In the genomic region with DNA sequence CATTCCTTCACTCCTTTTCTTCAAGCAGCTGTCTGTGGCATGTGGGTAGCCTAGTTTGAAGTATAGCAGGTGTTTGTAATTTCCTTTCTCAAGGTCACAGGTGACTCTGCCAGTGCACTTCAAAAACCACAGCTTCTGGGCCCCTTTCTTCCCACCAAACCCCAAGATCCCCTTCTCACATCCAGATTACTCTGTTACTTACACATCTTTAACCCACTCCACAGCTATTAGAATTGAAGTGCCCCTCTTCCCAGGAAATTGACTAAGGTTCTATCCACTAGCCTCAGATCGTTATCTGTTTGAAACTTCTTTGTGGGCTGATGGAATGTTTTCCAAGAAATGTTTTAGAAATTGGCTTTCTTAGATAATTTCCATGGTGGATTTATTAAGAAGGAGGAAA, we compare ENCODE assay signal across 21 cellular contexts.
DNase-seq lines count a peak whose midpoint lies in the region; ATAC-seq and TF ChIP-seq lines count a peak whose summit lies in the region.
"Had no signal": no experiment of that assay in that cellular context is flagged by ENCODE, and none has a peak within 500 bp of the region (broad histone marks: within the 10 kb centered on the region; RNA-seq: fewer than 3 reads in every experiment).

No MANE protein-coding gene starts in this region.

- DNase-seq in DMS79 treated with DMSO at 0.1 percent for 48 hours (lab: John Stamatoyannopoulos, UW), result peak; percentile 29
- DNase-seq in HFFc6, result peak; percentile 53
- DNase-seq in SJCRH30, result peak; percentile 3 to 20
- DNase-seq in dermis blood vessel endothelial cell, result peak; percentile 15
- no peak for DNase-seq in psoas muscle
- DNase-seq in lower lobe of right lung, result no peak
- DNase-seq in activated T-cell treated with anti-CD3 and anti-CD28 coated beads, Interleukin-2, amount 50 U/mL, for 72 hours, result no peak
- DNase-seq: activated naive CD8-positive, alpha-beta T cell treated with anti-CD3 and anti-CD28 coated beads for 36 hours; CD4-positive, alpha-beta T cell; DMS153; immature natural killer cell; NCI-H1105; NCI-H2081 treated with DMSO at 0.1 percent for 48 hours; NCI-H510A treated with DMSO at 0.1 percent for 48 hours; stimulated activated CD4-positive, alpha-beta T cell treated with anti-CD3 and anti-CD28 coated beads, Interleukin-2, amount 100 ng/mL, for 48 hours; stimulated activated naive CD4-positive, alpha-beta T cell treated with Interleukin-2 at 50 U/mL for 16 hours; SW 1271 had no signal

- H3K36me3 ChIP-seq in SJCRH30, result no peaks in the 10 kb centered on the region
- H3K36me3 ChIP-seq in psoas muscle (ENCODE audit: insufficient read depth in 1 of 2, low read depth in 1 of 2), result no peaks in the 10 kb centered on the region
- H3K36me3 ChIP-seq in lower lobe of right lung, result no peaks in the 10 kb centered on the region

- peaks cover 26% of the 10 kb centered on the region for H3K36me3 Mint-ChIP-seq in HFFc6 (ENCODE audit: low read depth)
- H3K36me3 Mint-ChIP-seq in activated T-cell treated with anti-CD3 and anti-CD28 coated beads, Interleukin-2, amount 50 U/mL, for 72 hours (ENCODE audit: insufficient read depth in 2 of 2), result peaks cover 0 to 2% of the 10 kb centered on the region in 2 donors

- H3K9me3 Mint-ChIP-seq in HFFc6, result no peaks in the 10 kb centered on the region
- H3K9me3 Mint-ChIP-seq in activated T-cell treated with anti-CD3 and anti-CD28 coated beads, Interleukin-2, amount 50 U/mL, for 72 hours, result no peaks in the 10 kb centered on the region
- H3K9me3 Mint-ChIP-seq: activated naive CD8-positive, alpha-beta T cell treated with anti-CD3 and anti-CD28 coated beads for 36 hours; activated T-helper 1 cell treated with anti-CD3 and anti-CD28 coated beads, Interleukin-12 subunit alpha, Interleukin-12 subunit beta, Interleukin-2, Interleukin-4 antibody, amounts not matched to agents 30 ng/mL and 10 ng/mL and 1 ng/mL, durations not matched to agents 14 hours and 24 hours and 36 hours; CD4-positive, alpha-beta T cell; immature natural killer cell had no signal

- no peak for TF ChIP-seq CTCF in HFFc6 (IDR thresholded peaks at IDR 0.05)
- no peak for TF ChIP-seq CTCF in psoas muscle (IDR thresholded peaks at IDR 0.05)
- no peak for TF ChIP-seq CTCF in lower lobe of right lung (IDR thresholded peaks at IDR 0.05)

- peaks cover 44% of the 10 kb centered on the region for H3K4me1 Mint-ChIP-seq in HFFc6 (ENCODE audit: low read depth)
- H3K4me1 Mint-ChIP-seq in activated T-cell treated with anti-CD3 and anti-CD28 coated beads, Interleukin-2, amount 50 U/mL, for 72 hours (ENCODE audit: low read depth), result peaks cover 6% of the 10 kb centered on the region

- H3K27me3 ChIP-seq in SJCRH30 (no peaks in the 10 kb centered on the region), psoas muscle (ENCODE audit: insufficient read depth in 3 of 3, low read length in 2 of 3) (no peaks in the 10 kb centered on the region), lower lobe of right lung (ENCODE audit: low read depth) (no peaks in the 10 kb centered on the region)
- H3K27me3 ChIP-seq: tibial nerve had no signal

- H3K27ac Mint-ChIP-seq in HFFc6, result peak overlapping the region; percentile 71
- H3K27ac Mint-ChIP-seq in activated T-cell treated with anti-CD3 and anti-CD28 coated beads, Interleukin-2, amount 50 U/mL, for 72 hours, result no peak overlapping the region
- H3K27ac Mint-ChIP-seq: activated naive CD8-positive, alpha-beta T cell treated with anti-CD3 and anti-CD28 coated beads for 36 hours; activated T-helper 1 cell treated with anti-CD3 and anti-CD28 coated beads, Interleukin-12 subunit alpha, Interleukin-12 subunit beta, Interleukin-2, Interleukin-4 antibody, amounts not matched to agents 30 ng/mL and 10 ng/mL and 1 ng/mL, durations not matched to agents 14 hours and 24 hours and 36 hours; CD4-positive, alpha-beta T cell; immature natural killer cell had no signal

- peaks cover 6% of the 10 kb centered on the region for H3K4me1 ChIP-seq in SJCRH30
- H3K4me1 ChIP-seq in psoas muscle, result no peaks in the 10 kb centered on the region
- no peaks in the 10 kb centered on the region for H3K4me1 ChIP-seq in lower lobe of right lung
- H3K4me1 ChIP-seq: tibial nerve had no signal

- H3K9me3 ChIP-seq in SJCRH30 (replicated peaks) (no peaks in the 10 kb centered on the region), psoas muscle (no peaks in the 10 kb centered on the region), lower lobe of right lung (no peaks in the 10 kb centered on the region)
- H3K9me3 ChIP-seq: tibial nerve had no signal

- H3K27ac ChIP-seq in SJCRH30 (no peak overlapping the region), psoas muscle (no peak overlapping the region), lower lobe of right lung (no peak overlapping the region)
- H3K27ac ChIP-seq: tibial nerve had no signal

- peak overlapping the region; percentile 61 for H3K4me3 Mint-ChIP-seq in HFFc6
- H3K4me3 Mint-ChIP-seq in activated T-cell treated with anti-CD3 and anti-CD28 coated beads, Interleukin-2, amount 50 U/mL, for 72 hours, result no peak overlapping the region
- H3K4me3 Mint-ChIP-seq: activated naive CD8-positive, alpha-beta T cell treated with anti-CD3 and anti-CD28 coated beads for 36 hours; activated T-helper 1 cell treated with anti-CD3 and anti-CD28 coated beads, Interleukin-12 subunit alpha, Interleukin-12 subunit beta, Interleukin-2, Interleukin-4 antibody, amounts not matched to agents 30 ng/mL and 10 ng/mL and 1 ng/mL, durations not matched to agents 14 hours and 24 hours and 36 hours; CD4-positive, alpha-beta T cell; immature natural killer cell had no signal

- H3K4me3 ChIP-seq in SJCRH30 (no peak overlapping the region), psoas muscle (no peak overlapping the region), lower lobe of right lung (no peak overlapping the region)
- H3K4me3 ChIP-seq: smooth muscle cell, tibial nerve had no signal

- ATAC-seq in psoas muscle, result no peak
- ATAC-seq in lower lobe of right lung, result no peak
- no peak for ATAC-seq in GM18868 (IDR thresholded peaks at IDR 0.05; ENCODE audit: unreplicated experiment)
- ATAC-seq in activated T-cell treated with anti-CD3 and anti-CD28 coated beads, Interleukin-2, amount 50 U/mL, for 72 hours (replicated peaks in 1 of 2), result no peak

- H3K27me3 Mint-ChIP-seq in HFFc6 (ENCODE audit: insufficient read depth), result no peaks in the 10 kb centered on the region; the same call in 1 of the 2 replicates
- no peaks in the 10 kb centered on the region for H3K27me3 Mint-ChIP-seq in activated T-cell treated with anti-CD3 and anti-CD28 coated beads, Interleukin-2, amount 50 U/mL, for 72 hours (ENCODE audit: low read depth)
- H3K27me3 Mint-ChIP-seq: activated naive CD8-positive, alpha-beta T cell treated with anti-CD3 and anti-CD28 coated beads for 36 hours; CD4-positive, alpha-beta T cell had no signal

- 80 to 87% (median 87%) methylated on average over 1 of the region's 1 CpG for WGBS in psoas muscle, 3 donors

- intact Hi-C loops in psoas muscle (cut with DNase I), result no loop called here
- intact Hi-C loops in lower lobe of right lung (cut with DNase I), result no loop called here

Comparison
In these comparisons a context has a peak if more than half of its experiments do, and no peak if none do; other contexts are left out.
1. DNase-seq: peak in DMS79 treated with DMSO at 0.1 percent for 48 hours (single experiment), HFFc6 (single experiment), SJCRH30 (2 of 2) and dermis blood vessel endothelial cell (single experiment); none in psoas muscle (0 of 2), lower lobe of right lung (single experiment) and activated T-cell treated with anti-CD3 and anti-CD28 coated beads, Interleukin-2, amount 50 U/mL, for 72 hours (0 of 2).